8 cellular contexts compared by ENCODE assay signal in genomic region chr16:87765776-87766484, GRCh38. TPM values are rescaled to one million over a fixed set of nuclear protein-coding genes. Genes with fewer than 3 reads are reported as not detected.
DNase-seq lines count a peak whose midpoint lies in the region; ATAC-seq and TF ChIP-seq lines count a peak whose summit lies in the region.

Gene KLHDC4 (minus strand): TSS chr16:87765986. CDS start chr16:87765890, 96 bp downstream.

- WGBS in lung, 2 donors, result 1% methylated on average over 43 to 60 of the region's 60 CpGs

- peaks cover 2 to 17% of the 10 kb centered on the region in 2 donors for H3K36me3 ChIP-seq in lung (ENCODE audit: control insufficient read depth in 2 of 2, insufficient read depth in 2 of 2, low read length in 2 of 2)

- DNase-seq in AG09309 (ENCODE audit: low read depth) (no peak), lung (ENCODE audit: low spot score) (peak; percentile 90)
- peak; percentile 76 for DNase-seq in NK-92 treated with Interleukin-12 subunit alpha and Interleukin-12 subunit beta, amount 100 ng/mL, for 24 hours (lab: John Stamatoyannopoulos, UW)
- peak; percentile 64 to 81 for DNase-seq in activated CD8-positive, alpha-beta memory T cell treated with anti-CD3 and anti-CD28 coated beads for 1 hour (ENCODE audit: extremely low read depth in 1 of 2, low read depth in 1 of 2)
- peak; percentile 86 for DNase-seq in effector CD4-positive, alpha-beta T cell
- DNase-seq in stimulated activated CD4-positive, alpha-beta T cell treated with anti-CD3 and anti-CD28 coated beads, TNF-alpha, amount 100 ng/mL, for 24 hours (ENCODE audit: low read depth in 3 of 3), result peak; percentile 83 to 90 (median 86)

- peak; percentile 81 for ATAC-seq in HG03280 (IDR thresholded peaks at IDR 0.05; ENCODE audit: unreplicated experiment)
- peak; percentile 94 for ATAC-seq in lung (ENCODE audit: insufficient read depth, low FRiP score)

- no peaks in the 10 kb centered on the region for H3K27me3 ChIP-seq in lung (ENCODE audit: control insufficient read depth, insufficient read depth)

- peak within 1 kb of the TSS; percentile 96 for H3K4me3 ChIP-seq in AG09309 (ENCODE audit: control insufficient read depth, low read depth, low read length)
- H3K4me3 ChIP-seq in lung, result peak within 1 kb of the TSS; percentile 98

- TF ChIP-seq CTCF in AG09309 (IDR thresholded peaks at IDR 0.05; ENCODE audit: control insufficient read depth, insufficient read depth, low read depth, low read length, missing control alignments), result no peak
- TF ChIP-seq CTCF in lung (IDR thresholded peaks at IDR 0.05; ENCODE audit: control extremely low read depth, extremely low read depth), result no peak

- TF ChIP-seq POLR2A in GM18951 (IDR thresholded peaks at IDR 0.05; ENCODE audit: extremely low read depth, insufficient read depth, insufficient read length), result peak; percentile 86

- H3K9me3 ChIP-seq in lung (ENCODE audit: control insufficient read depth in 2 of 2, insufficient read depth in 1 of 2, low read length in 1 of 2), result no peaks in the 10 kb centered on the region

- peaks cover 0 to 8% of the 10 kb centered on the region in 2 donors for H3K4me1 ChIP-seq in lung (ENCODE audit: control insufficient read depth in 2 of 2, insufficient read depth in 2 of 2, low read length in 2 of 2)

- H3K27ac ChIP-seq in lung (ENCODE audit: low read depth in 1 of 2, low read length in 1 of 2), result peak within 1 kb of the TSS; percentile 74 to 93

- in situ Hi-C loops in GM18951 (cut with MboI; ENCODE audit: low sequenced_read_pairs, unreplicated experiment), result no loop called here

RNA-seq across cellular contexts. Expression of gene KLHDC4, which starts in this region (rescaled TPM):
- total RNA-seq in lung, result 10 to 100 TPM; 31.7 to 45.0 TPM
- polyA plus RNA-seq in lung, result 10 to 100 TPM; 23.3 to 48.4 TPM
